In genomic region chr15:69086427-69087205, GRCh38 we compare ENCODE assay signal across 28 cellular contexts.
DNase-seq lines count a peak whose midpoint lies in the region; ATAC-seq and TF ChIP-seq lines count a peak whose summit lies in the region.
"Had no signal": no experiment of that assay in that cellular context is flagged by ENCODE, and none has a peak within 500 bp of the region (broad histone marks: within the 10 kb centered on the region; RNA-seq: fewer than 3 reads in every experiment).

No MANE protein-coding gene starts in this region.

- H3K4me3 ChIP-seq in H7 (ENCODE audit: insufficient read depth, low read depth, low read length) = no peak overlapping the region
- H3K4me3 ChIP-seq in NT2/D1 (ENCODE audit: insufficient read length, low read depth) = no peak overlapping the region
- no peak overlapping the region for H3K4me3 ChIP-seq in epithelial cell of esophagus (ENCODE audit: low read length)
- H3K4me3 ChIP-seq: lung, Peyer's patch, transverse colon had no signal

- TF ChIP-seq CTCF in epithelial cell of esophagus (IDR thresholded peaks at IDR 0.05; ENCODE audit: insufficient read depth, low read depth, low read length, missing control alignments) = no peak

- H3K9ac ChIP-seq in NT2/D1 (ENCODE audit: insufficient read length, low read depth) = no peak overlapping the region
- H3K9ac ChIP-seq: KMS-11 had no signal

- peaks cover 10% of the 10 kb centered on the region for H3K4me1 ChIP-seq in NT2/D1 (ENCODE audit: insufficient read depth, insufficient read length)

- H3K27me3 ChIP-seq in H7 (ENCODE audit: control insufficient read depth, insufficient read depth, low read length) = peaks cover 10% of the 10 kb centered on the region
- H3K27me3 ChIP-seq in NT2/D1 (ENCODE audit: insufficient read depth, insufficient read length) = peaks cover 18% of the 10 kb centered on the region
- H3K27me3 ChIP-seq: brain microvascular endothelial cell, Peyer's patch had no signal

- no peaks in the 10 kb centered on the region for H3K9me3 ChIP-seq in NT2/D1 (ENCODE audit: insufficient read depth, low read length)
- H3K9me3 ChIP-seq: Peyer's patch, transverse colon had no signal

- H3K36me3 ChIP-seq in H7 (replicated peaks; ENCODE audit: control insufficient read depth, insufficient read depth, low read length) (no peaks in the 10 kb centered on the region), NT2/D1 (ENCODE audit: insufficient read depth, insufficient read length, low read length) (no peaks in the 10 kb centered on the region)
- H3K36me3 ChIP-seq: brain microvascular endothelial cell, Peyer's patch, transverse colon had no signal

- no peak for ATAC-seq in HG02884 (IDR thresholded peaks at IDR 0.05; ENCODE audit: unreplicated experiment)
- ATAC-seq: activated CD4-positive, alpha-beta T cell treated with anti-CD3 and anti-CD28 coated beads for 36 hours; activated CD8-positive, alpha-beta T cell treated with anti-CD3 and anti-CD28 coated beads for 36 hours; activated T-helper 17 cell treated with anti-CD3 and anti-CD28 coated beads, Interleukin-2, amount 50 U/mL, for 72 hours; natural killer cell treated with Interleukin-12 subunit alpha and Interleukin-12 subunit beta and Interleukin-15 and Interleukin-18, amount 100 ng/mL, for 72 hours; stimulated activated effector memory CD8-positive, alpha-beta T cell treated with anti-CD3 and anti-CD28 coated beads, Interleukin-12 subunit alpha, Interleukin-12 subunit beta, amount 100 ng/mL, for 72 hours had no signal

- DNase-seq in H7 (peak; percentile 61), NT2/D1 (ENCODE audit: low read depth, low spot score) (peak; percentile 91), epithelial cell of esophagus (ENCODE audit: low read depth) (peak; percentile 14), left kidney (ENCODE audit: low read depth, low spot score) (peak; percentile 78), cerebellar cortex (ENCODE audit: low spot score) (no peak), epidermal melanocyte (ENCODE audit: insufficient read length, low spot score) (no peak), midbrain (lab: John Stamatoyannopoulos, UW) (no peak)
- DNase-seq: activated CD4-positive, alpha-beta T cell treated with anti-CD3 and anti-CD28 coated beads for 36 hours; activated CD8-positive, alpha-beta memory T cell treated with anti-CD3 and anti-CD28 coated beads, Interleukin-2, amount 50 U/mL, for 48 hours; activated CD8-positive, alpha-beta T cell treated with anti-CD3 and anti-CD28 coated beads for 36 hours; activated naive CD4-positive, alpha-beta T cell treated with anti-CD3 and anti-CD28 coated beads, Interleukin-2, amount 10 ng/mL, durations not matched to agents 7 days and 5 days; brain microvascular endothelial cell; C1 segment of cervical spinal cord; DMS153; HFFc6; MM.1S; NCI-H2029; NCI-H226; Peyer's patch; SHP77 treated with DMSO at 0.1 percent for 48 hours; stimulated activated CD4-positive, alpha-beta T cell treated with anti-CD3 and anti-CD28 coated beads, Interleukin-15, amount 100 ng/mL, for 24 hours; transverse colon had no signal

Comparison
In these comparisons a context has a peak if more than half of its experiments do, and no peak if none do; other contexts are left out.
1. DNase-seq: peak in H7 (single experiment), NT2/D1 (single experiment), epithelial cell of esophagus (single experiment) and left kidney (single experiment); none in cerebellar cortex (single experiment), epidermal melanocyte (single experiment) and midbrain (single experiment).